8 cellular contexts compared by ENCODE assay signal in genomic region chr17:66508896-66509843, GRCh38.
DNase-seq lines count a peak whose midpoint lies in the region; ATAC-seq and TF ChIP-seq lines count a peak whose summit lies in the region.

No MANE protein-coding gene starts in this region.

- peak; percentile 82 for ATAC-seq in upper lobe of right lung
- ATAC-seq in GM18873 (IDR thresholded peaks at IDR 0.05; ENCODE audit: low FRiP score, unreplicated experiment): no peak
- no peak for ATAC-seq in GM19023 (IDR thresholded peaks at IDR 0.05; ENCODE audit: unreplicated experiment)
- ATAC-seq in HG03439 (IDR thresholded peaks at IDR 0.05; ENCODE audit: unreplicated experiment): no peak

- TF ChIP-seq CTCF in BE2C (IDR thresholded peaks at IDR 0.05; ENCODE audit: low read depth, low read length) (no peak), liver (IDR thresholded peaks at IDR 0.05; ENCODE audit: low read depth, low read length, missing input control) (no peak), upper lobe of right lung (IDR thresholded peaks at IDR 0.05) (no peak)

- no peaks in the 10 kb centered on the region for H3K9me3 Mint-ChIP-seq in activated naive CD4-positive, alpha-beta T cell treated with anti-CD3 and anti-CD28 coated beads for 36 hours

- no peak overlapping the region for H3K9ac ChIP-seq in liver (ENCODE audit: low read depth in 1 of 2, low read length in 2 of 2)

- 60% methylated on average over 8 of the region's 8 CpGs for WGBS in liver

- H3K36me3 ChIP-seq in BE2C: no peaks in the 10 kb centered on the region
- no peaks in the 10 kb centered on the region for H3K36me3 ChIP-seq in liver (ENCODE audit: control insufficient read depth in 4 of 4, insufficient read depth in 3 of 4, low read depth in 1 of 4, low read length in 3 of 4)
- no peaks in the 10 kb centered on the region for H3K36me3 ChIP-seq in upper lobe of right lung

- H3K36me3 Mint-ChIP-seq in activated naive CD4-positive, alpha-beta T cell treated with anti-CD3 and anti-CD28 coated beads for 36 hours (ENCODE audit: low read depth): peaks cover 9% of the 10 kb centered on the region

- peak overlapping the region; percentile 39 for H3K4me3 Mint-ChIP-seq in activated naive CD4-positive, alpha-beta T cell treated with anti-CD3 and anti-CD28 coated beads for 36 hours

- peak overlapping the region; percentile 90 for H3K27ac Mint-ChIP-seq in activated naive CD4-positive, alpha-beta T cell treated with anti-CD3 and anti-CD28 coated beads for 36 hours

- DNase-seq in BE2C (peak; percentile 20), NCI-H1092 treated with DMSO at 0.1 percent for 48 hours (lab: John Stamatoyannopoulos, UW) (peak; percentile 43), upper lobe of right lung (peak; percentile 69)
- DNase-seq in activated naive CD4-positive, alpha-beta T cell treated with anti-CD3 and anti-CD28 coated beads for 36 hours: peak; percentile 79

- H3K27ac ChIP-seq in liver (ENCODE audit: low read depth in 1 of 2, low read length in 2 of 2) (peak overlapping the region in 1 of 2 donors; percentile 69), upper lobe of right lung (no peak overlapping the region)

- CTCF ChIA-PET in activated naive CD4-positive, alpha-beta T cell treated with anti-CD3 and anti-CD28 coated beads for 36 hours (lab: Charles Lee): interaction anchor here (0.7 to 0.8 kb wide), 2 partner anchors 13 to 34 kb away, joined by 3 read pairs; no protein-coding TSS in a partner anchor

- peaks cover 3% of the 10 kb centered on the region; the same call in 1 of the 2 replicates for H3K9me3 ChIP-seq in BE2C
- H3K9me3 ChIP-seq in liver (ENCODE audit: control insufficient read depth in 4 of 4, low read length in 3 of 4): no peaks in the 10 kb centered on the region
- no peaks in the 10 kb centered on the region for H3K9me3 ChIP-seq in upper lobe of right lung

- H3K4me3 ChIP-seq in BE2C (ENCODE audit: low read depth, low read length): no peak overlapping the region
- no peak overlapping the region for H3K4me3 ChIP-seq in liver (ENCODE audit: low read depth in 1 of 3, low read length in 3 of 3)
- no peak overlapping the region for H3K4me3 ChIP-seq in upper lobe of right lung

- H3K4me1 ChIP-seq in BE2C (peaks cover 7% of the 10 kb centered on the region; the same call in 1 of the 2 replicates), liver (ENCODE audit: control insufficient read depth in 4 of 4, insufficient read depth in 4 of 4, low read length in 3 of 4) (peaks cover 0 to 24% (median 9%) of the 10 kb centered on the region in 4 donors), upper lobe of right lung (peaks cover 14% of the 10 kb centered on the region)

- intact Hi-C loops in activated naive CD4-positive, alpha-beta T cell treated with anti-CD3 and anti-CD28 coated beads for 36 hours (cut with micrococcal nuclease): loop anchor here (1.0 to 2.0 kb wide), 5 partner anchors 38 to 196 kb away; no protein-coding TSS in a partner anchor
- intact Hi-C loops in upper lobe of right lung (cut with DNase I): no loop called here

- TF ChIP-seq RAD21 in liver (IDR thresholded peaks at IDR 0.05): no peak

- H3K27me3 Mint-ChIP-seq in activated naive CD4-positive, alpha-beta T cell treated with anti-CD3 and anti-CD28 coated beads for 36 hours (ENCODE audit: low read depth): no peaks in the 10 kb centered on the region

- H3K4me1 Mint-ChIP-seq in activated naive CD4-positive, alpha-beta T cell treated with anti-CD3 and anti-CD28 coated beads for 36 hours (ENCODE audit: low read depth): peaks cover 85% of the 10 kb centered on the region

- H3K27me3 ChIP-seq in BE2C (no peaks in the 10 kb centered on the region), liver (ENCODE audit: control insufficient read depth in 4 of 4, insufficient read depth in 4 of 4, low read length in 3 of 4) (no peaks in the 10 kb centered on the region), upper lobe of right lung (no peaks in the 10 kb centered on the region)

TF ChIP-seq in liver, 16 proteins besides CTCF, POLR2A, EP300 and RAD21:
- peak; percentile 45 to 51 for TF ChIP-seq HNF4A (conservative IDR thresholded peaks at IDR 0.05)
- TF ChIP-seq ZBTB33 (IDR thresholded peaks at IDR 0.05): no peak

Comparison
In these comparisons a context has a peak if more than half of its experiments do, and no peak if none do; other contexts are left out.
1. DNase-seq: peak in every context shown above with its lines; median percentile 79 in activated naive CD4-positive, alpha-beta T cell treated with anti-CD3 and anti-CD28 coated beads for 36 hours; 69 in upper lobe of right lung; 43 in NCI-H1092 treated with DMSO at 0.1 percent for 48 hours; 20 in BE2C.